Comparison of ENCODE assay signal across 9 cellular contexts in the genomic region with DNA sequence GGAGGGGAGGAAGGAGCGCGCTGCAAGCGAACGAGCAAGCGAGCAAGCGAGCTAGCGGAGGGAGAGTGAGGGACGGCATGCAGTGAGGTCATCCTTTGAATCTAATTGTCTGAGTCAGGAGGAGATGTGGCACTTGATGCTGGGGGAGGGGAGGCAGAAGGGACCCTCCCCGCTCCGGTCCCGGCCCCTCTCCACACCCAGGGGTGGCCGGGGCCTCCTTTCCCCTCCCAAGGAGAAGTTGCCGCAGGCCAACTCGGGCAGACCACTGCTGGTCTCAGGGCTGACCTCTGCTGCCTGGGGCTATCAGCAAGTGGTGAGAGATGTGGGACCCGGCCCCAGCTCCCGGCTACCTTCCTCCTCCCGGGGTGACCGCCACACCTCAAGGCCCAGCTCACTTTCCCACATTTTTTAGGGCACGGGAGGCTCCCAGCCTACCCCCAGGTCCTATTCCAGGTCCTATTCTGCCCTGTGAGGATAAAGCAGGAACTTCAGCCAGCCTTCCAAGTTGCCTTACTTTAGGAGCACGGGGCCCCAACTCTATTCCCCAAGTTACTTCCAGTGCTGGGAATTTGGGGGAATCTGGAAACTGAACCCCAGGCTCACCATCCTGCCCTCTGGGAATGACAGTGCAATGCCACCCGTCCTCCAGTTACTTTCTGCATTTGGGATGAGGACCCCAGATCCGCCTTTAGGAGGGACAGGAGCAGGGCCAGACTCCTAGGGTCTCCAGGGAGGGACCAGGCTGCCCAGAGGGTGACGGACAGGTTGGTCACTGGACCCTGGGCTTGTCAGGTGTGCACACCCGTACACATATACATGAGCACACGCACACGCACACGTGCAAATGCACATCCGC. TPM values are rescaled to one million over a fixed set of nuclear protein-coding genes. Genes with fewer than 3 reads are reported as not detected.
DNase-seq lines count a peak whose midpoint lies in the region; ATAC-seq, FAIRE-seq and TF ChIP-seq lines count a peak whose summit lies in the region.
"Had no signal": no experiment of that assay in that cellular context is flagged by ENCODE, and none has a peak within 500 bp of the region (broad histone marks: within the 10 kb centered on the region; RNA-seq: fewer than 3 reads in every experiment).

No MANE protein-coding gene starts in this region.

- no peak overlapping the region for H3K56ac ChIP-seq in H1 (replicated peaks; ENCODE audit: insufficient read length, low read depth, low read length)

- H2BK12ac ChIP-seq in H1 (ENCODE audit: low read depth, low read length): peak overlapping the region; percentile 96; the same call in 1 of the 2 replicates

- H3K4me2 ChIP-seq in H1 (ENCODE audit: insufficient read depth in 1 of 2, low read depth in 2 of 2, low read length in 2 of 2): peak overlapping the region; percentile 84

- H3K36me3 Mint-ChIP-seq in naive B cell: no peaks in the 10 kb centered on the region
- no peaks in the 10 kb centered on the region for H3K36me3 Mint-ChIP-seq in T-helper 2 cell treated with Interferon-gamma antibody and Interleukin-4, amounts not matched to agents 5 μg/mL and 100 μg/mL, for 36 hours (ENCODE audit: low read depth)

- no peak overlapping the region for H4K91ac ChIP-seq in H1 (replicated peaks; ENCODE audit: insufficient read length, low read length)

- H2BK15ac ChIP-seq in H1 (ENCODE audit: low read length): peak overlapping the region; percentile 88; the same call in 1 of the 2 replicates

- peak overlapping the region; percentile 33 for H3K4ac ChIP-seq in H1 (replicated peaks; ENCODE audit: insufficient read length, low read depth, low read length)

- H3K36me3 ChIP-seq in H1 (ENCODE audit: control insufficient read depth in 2 of 4, insufficient read depth in 4 of 4, low read length in 3 of 4) (no peaks in the 10 kb centered on the region), gastroesophageal sphincter (no peaks in the 10 kb centered on the region)

- peak overlapping the region; percentile 71; the same call in 1 of the 2 replicates for H3K18ac ChIP-seq in H1 (ENCODE audit: extremely low read depth, low read length)

- H3K27ac Mint-ChIP-seq in naive B cell: no peak overlapping the region
- no peak overlapping the region for H3K27ac Mint-ChIP-seq in T-helper 2 cell treated with Interferon-gamma antibody and Interleukin-4, amounts not matched to agents 5 μg/mL and 100 μg/mL, for 36 hours

- no peaks in the 10 kb centered on the region for H3K9me3 Mint-ChIP-seq in naive B cell
- no peaks in the 10 kb centered on the region for H3K9me3 Mint-ChIP-seq in T-helper 2 cell treated with Interferon-gamma antibody and Interleukin-4, amounts not matched to agents 5 μg/mL and 100 μg/mL, for 36 hours

- no peak overlapping the region for H2AK5ac ChIP-seq in H1 (ENCODE audit: low read depth, low read length)

- peaks cover 19% of the 10 kb centered on the region; the same call in 1 of the 2 replicates for H3K23me2 ChIP-seq in H1 (ENCODE audit: low read depth, low read length)

- H3K4me3 ChIP-seq in NB4 (ENCODE audit: low read depth, low read length) (no peak overlapping the region), H1 (ENCODE audit: extremely low read depth in 1 of 4, insufficient read depth in 2 of 4, low read depth in 3 of 4, low read length in 4 of 4) (peak overlapping the region; percentile 24 to 55 (median 44)), gastroesophageal sphincter (peak overlapping the region in 1 of 2 donors; percentile 45)

- no peak overlapping the region for H4K5ac ChIP-seq in H1 (ENCODE audit: insufficient read length, low read depth, low read length)

- peaks cover 8 to 18% (median 8%) of the 10 kb centered on the region in 3 donors for H3K4me1 Mint-ChIP-seq in naive B cell
- H3K4me1 Mint-ChIP-seq in T-helper 2 cell treated with Interferon-gamma antibody and Interleukin-4, amounts not matched to agents 5 μg/mL and 100 μg/mL, for 36 hours (ENCODE audit: low read depth): peaks cover 5% of the 10 kb centered on the region

- ATAC-seq in naive B cell (ENCODE audit: low read depth in 2 of 2) (peak in 1 of 2 donors; percentile 37), gastroesophageal sphincter (no peak)

- no peak for FAIRE-seq in H1 (lab: Jason Lieb, UNC)

- H3K27me3 ChIP-seq in H1 (replicated peaks in 1 of 4; ENCODE audit: control insufficient read depth in 3 of 4, extremely low read depth in 1 of 4, insufficient read depth in 3 of 4, low read length in 3 of 4) (peaks cover 21 to 81% (median 64%) of the 10 kb centered on the region in 4 experiments), gastroesophageal sphincter (peaks cover 82% of the 10 kb centered on the region)

- TF ChIP-seq EP300 in H1 (IDR thresholded peaks at IDR 0.05; ENCODE audit: borderline replicate concordance in 1 of 2, low read depth in 2 of 2, low read length in 2 of 2): no peak
- no peak for TF ChIP-seq EP300 in gastroesophageal sphincter (IDR thresholded peaks at IDR 0.05)

- H3K27ac ChIP-seq in H1 (ENCODE audit: low read depth, low read length): no peak overlapping the region
- H3K27ac ChIP-seq in gastroesophageal sphincter: peak overlapping the region in 2 of 4 donors; percentile 35 to 41

- H3K27me3 Mint-ChIP-seq in naive B cell: peaks cover 58 to 95% (median 93%) of the 10 kb centered on the region in 3 donors
- H3K27me3 Mint-ChIP-seq in T-helper 2 cell treated with Interferon-gamma antibody and Interleukin-4, amounts not matched to agents 5 μg/mL and 100 μg/mL, for 36 hours (ENCODE audit: low read depth): peaks cover 63% of the 10 kb centered on the region

- TF ChIP-seq POLR2A in NB4 (IDR thresholded peaks at IDR 0.05; ENCODE audit: extremely low read depth, insufficient read length): no peak
- no peak for TF ChIP-seq POLR2A in H1 (IDR thresholded peaks at IDR 0.05; ENCODE audit: control extremely low read depth in 1 of 2, low read depth in 2 of 2, low read length in 2 of 2)
- no peak for TF ChIP-seq POLR2A in gastroesophageal sphincter (IDR thresholded peaks at IDR 0.05)

- TF ChIP-seq RAD21 in H1 (IDR thresholded peaks at IDR 0.05 in 1 of 2, conservative IDR thresholded peaks at IDR 0.05 in 1 of 2; ENCODE audit: low read depth in 2 of 2, low read length in 2 of 2): no peak

- peaks cover 0 to 5% of the 10 kb centered on the region in 2 experiments for H4K20me1 ChIP-seq in H1 (replicated peaks in 1 of 2; ENCODE audit: control insufficient read depth in 1 of 2, insufficient read depth in 2 of 2, low read length in 2 of 2)

- H3K4me1 ChIP-seq in H1 (replicated peaks in 1 of 4; ENCODE audit: control insufficient read depth in 3 of 4, insufficient read depth in 4 of 4, low read length in 3 of 4) (peaks cover 12 to 45% (median 30%) of the 10 kb centered on the region in 4 experiments), gastroesophageal sphincter (peaks cover 0 to 24% (median 0%) of the 10 kb centered on the region in 3 donors)

- 7% methylated on average over 20 of the region's 28 CpGs; no CpG with 5 or more reads in 1 of the 2 experiments for WGBS in H1 (ENCODE audit: extremely low coverage in 1 of 2, insufficient coverage in 1 of 2, insufficient read length in 1 of 2, insufficient replicate concordance in 2 of 2, low coverage in 1 of 2, low lambda C conversion rate in 2 of 2, missing lambda C conversion rate in 1 of 2), 2 experiments
- WGBS in gastroesophageal sphincter (ENCODE audit: low coverage in 1 of 2), 2 donors: 10 to 30% methylated on average over 6 of the region's 28 CpGs

- no peaks in the 10 kb centered on the region for H3K79me1 ChIP-seq in H1 (ENCODE audit: low read depth, low read length)

- H4K8ac ChIP-seq in H1 (ENCODE audit: extremely low read depth, insufficient read depth, low read length): no peak overlapping the region

- no peaks in the 10 kb centered on the region for H3K79me2 ChIP-seq in H1 (ENCODE audit: control insufficient read depth in 1 of 2, insufficient read depth in 2 of 2, low read length in 2 of 2)

- peak overlapping the region; percentile 69 for H2BK120ac ChIP-seq in H1 (replicated peaks; ENCODE audit: low read depth, low read length)

- no peak overlapping the region for H3K14ac ChIP-seq in H1 (ENCODE audit: insufficient read length)

- no peak for TF ChIP-seq CTCF in NB4 (IDR thresholded peaks at IDR 0.05; ENCODE audit: low read depth, low read length)
- peak in 1 of 3 experiments; percentile 6; a peak in 1 of 4 replicates for TF ChIP-seq CTCF in H1 (IDR thresholded peaks at IDR 0.05; ENCODE audit: control extremely low read depth in 1 of 3, insufficient read depth in 1 of 3, low read depth in 1 of 3, low read length in 3 of 3)
- TF ChIP-seq CTCF in gastroesophageal sphincter (IDR thresholded peaks at IDR 0.05): no peak

- H3K23ac ChIP-seq in H1 (ENCODE audit: insufficient read length): no peak overlapping the region

- no peak overlapping the region; the same call in 1 of the 2 replicates for H2AFZ ChIP-seq in H1 (ENCODE audit: low read length)

- CTCF ChIA-PET in H1 (lab: Charles Lee; ENCODE audit: partially characterized antibody): interaction anchor here (0.7 to 13.8 kb wide), 14 partner anchors 9 to 97 kb away, joined by 3 to 241 read pairs (median 4); a partner anchor contains a TSS

- H3K9ac ChIP-seq in H1 (replicated peaks in 1 of 4; ENCODE audit: extremely low read depth in 1 of 4, low read depth in 3 of 4, low read length in 3 of 4): no peak overlapping the region

- peak overlapping the region in 5 of 8 donors; percentile 30 to 53 (median 43) for H3K4me3 Mint-ChIP-seq in naive B cell
- H3K4me3 Mint-ChIP-seq in T-helper 2 cell treated with Interferon-gamma antibody and Interleukin-4, amounts not matched to agents 5 μg/mL and 100 μg/mL, for 36 hours: no peak overlapping the region

- no peaks in the 10 kb centered on the region for H3K9me3 ChIP-seq in H1 (ENCODE audit: insufficient read depth in 2 of 2, low read depth in 1 of 2, low read length in 1 of 2)
- no peaks in the 10 kb centered on the region for H3K9me3 ChIP-seq in gastroesophageal sphincter

- 0 out of 2 replicates have a peak overlapping the region, but pooled peaks have one; percentile 48 for H2BK20ac ChIP-seq in H1 (ENCODE audit: low read length)

- POLR2A ChIA-PET in H1 (lab: Charles Lee; ENCODE audit: partially characterized antibody): interaction anchor here (1.0 to 5.6 kb wide), 8 partner anchors 10 to 59 kb away, joined by 3 to 36 read pairs (median 4); a partner anchor contains a TSS

- peak overlapping the region; percentile 60; the same call in 1 of the 2 replicates for H2BK5ac ChIP-seq in H1 (ENCODE audit: low read depth, low read length)

- DNase-seq in AG08396 (ENCODE audit: low spot score) (peak; percentile 74), NB4 (ENCODE audit: low read depth) (peak; percentile 46), H1 (ENCODE audit: low read depth in 1 of 2, low spot score in 2 of 2) (peak in 1 of 2 experiments; percentile 74), naive B cell (no peak), OCI-M1 (lab: John Stamatoyannopoulos, UW) (no peak)
- no peak for DNase-seq in stimulated activated CD4-positive, alpha-beta T cell treated with anti-CD3 and anti-CD28 coated beads, Interleukin-4, amount 100 ng/mL, for 1 hour
- no peak for DNase-seq in T-helper 2 cell treated with Interferon-gamma antibody and Interleukin-4, amounts not matched to agents 5 μg/mL and 100 μg/mL, for 36 hours (ENCODE audit: low spot score)

RNA-seq across cellular contexts. Expression of a gene that starts 11.1 kb away (rescaled TPM):
- 1.2 and 1.5 TPM in 2 replicates for total RNA-seq in H1 (2021; fragmentation: NEBNext Ultra II Directional; extraction: Animal tissue kit (Norgen Biotek cat#: 25700))
- polyA plus RNA-seq in H1 (2011; rRNA removed) (4.2 and 5.4 TPM in 2 replicates), naive B cell (ENCODE audit: low read depth in 6 of 6) (not detected)
- 1.8 TPM for polyA plus RNA-seq in H1 (2011; cell fraction: cytosol; rRNA removed)
- 2.7 TPM for polyA plus RNA-seq in H1 (2011; cell fraction: nucleus; rRNA removed)
- polyA plus RNA-seq in H1 (2012, experiment 1 of 2): 1.1 to 3.0 TPM (median 1.6 TPM) in 4 replicates
- 1.2 TPM for polyA plus RNA-seq in H1 (2012, experiment 2 of 2)
- 1.5 TPM for polyA plus RNA-seq in H1 (2013, experiment 1 of 2)
- polyA plus RNA-seq in H1 (2013, experiment 2 of 2): 1.6 TPM
- 0.90 and 1.2 TPM in 2 replicates for polyA minus RNA-seq in H1 (2011; rRNA and poly(A)+ RNA removed)
- 1.1 TPM for polyA minus RNA-seq in H1 (2011; cell fraction: cytosol; rRNA and poly(A)+ RNA removed)
- polyA minus RNA-seq in H1 (2011; cell fraction: nucleus; rRNA and poly(A)+ RNA removed): 0.30 TPM
- total RNA-seq in gastroesophageal sphincter: 10 to 100 TPM in 1 of 4 donors, 1 to 10 TPM in 1, under 1 TPM in 2; 0.47 to 11.6 (median 1.6) TPM
- total RNA-seq: HT1080 had no signal

RNA-seq across cellular contexts. Expression of a gene that starts 33.4 kb away (rescaled TPM):
- 21.6 and 25.6 TPM in 2 replicates for total RNA-seq in H1 (2021; fragmentation: NEBNext Ultra II Directional; extraction: Animal tissue kit (Norgen Biotek cat#: 25700))
- 75.0 and 82.3 TPM in 2 replicates for polyA plus RNA-seq in H1 (2011; rRNA removed)
- polyA plus RNA-seq in H1 (2011; cell fraction: cytosol; rRNA removed): 52.2 TPM
- polyA plus RNA-seq in H1 (2011; cell fraction: nucleus; rRNA removed): 44.1 TPM
- 34.0 to 45.6 TPM (median 39.2 TPM) in 4 replicates for polyA plus RNA-seq in H1 (2012, experiment 1 of 2)
- polyA plus RNA-seq in H1 (2012, experiment 2 of 2): 62.5 TPM
- 34.6 TPM for polyA plus RNA-seq in H1 (2013, experiment 1 of 2)
- polyA plus RNA-seq in H1 (2013, experiment 2 of 2): 35.3 TPM
- polyA minus RNA-seq in H1 (2011; rRNA and poly(A)+ RNA removed): 8.6 and 14.4 TPM in 2 replicates
- polyA minus RNA-seq in H1 (2011; cell fraction: cytosol; rRNA and poly(A)+ RNA removed): 16.2 TPM
- polyA minus RNA-seq in H1 (2011; cell fraction: nucleus; rRNA and poly(A)+ RNA removed): 12.0 TPM
- polyA plus RNA-seq in naive B cell (ENCODE audit: low read depth in 6 of 6): 10 to 100 TPM; 25.1 to 50.6 (median 43.7) TPM
- total RNA-seq in gastroesophageal sphincter: 10 to 100 TPM; 16.6 to 29.4 (median 21.2) TPM

RNA-seq across cellular contexts. Expression of a gene that starts 41.8 kb away (rescaled TPM):
- total RNA-seq in H1 (2021; fragmentation: NEBNext Ultra II Directional; extraction: Animal tissue kit (Norgen Biotek cat#: 25700)): 23.4 and 25.6 TPM in 2 replicates
- polyA plus RNA-seq in H1 (2011; rRNA removed) (37.8 and 39.2 TPM in 2 replicates), naive B cell (ENCODE audit: low read depth in 6 of 6) (100 to 1,000 TPM in 3 of 6 donors, 10 to 100 TPM in 3; 83.5 to 118 (median 103) TPM)
- polyA plus RNA-seq in H1 (2011; cell fraction: cytosol; rRNA removed): 36.2 TPM
- 28.6 TPM for polyA plus RNA-seq in H1 (2011; cell fraction: nucleus; rRNA removed)
- 31.7 to 38.2 TPM (median 34.4 TPM) in 4 replicates for polyA plus RNA-seq in H1 (2012, experiment 1 of 2)
- 67.1 TPM for polyA plus RNA-seq in H1 (2012, experiment 2 of 2)
- polyA plus RNA-seq in H1 (2013, experiment 1 of 2): 21.3 TPM
- polyA plus RNA-seq in H1 (2013, experiment 2 of 2): 22.3 TPM
- 25.2 and 26.6 TPM in 2 replicates for polyA minus RNA-seq in H1 (2011; rRNA and poly(A)+ RNA removed)
- polyA minus RNA-seq in H1 (2011; cell fraction: cytosol; rRNA and poly(A)+ RNA removed): 7.0 TPM
- 12.9 TPM for polyA minus RNA-seq in H1 (2011; cell fraction: nucleus; rRNA and poly(A)+ RNA removed)
- 100 to 1,000 TPM in 2 of 4 donors, 10 to 100 TPM in 2; 80.5 to 136 (median 98.7) TPM for total RNA-seq in gastroesophageal sphincter

RNA-seq across cellular contexts. Expression of a gene that starts 50.4 kb away (rescaled TPM):
- total RNA-seq in H1 (2021; fragmentation: NEBNext Ultra II Directional; extraction: Animal tissue kit (Norgen Biotek cat#: 25700)): not detected in 2 replicates
- polyA plus RNA-seq in H1 (2011; rRNA removed) (0.08 and 0.25 TPM in 2 replicates), naive B cell (ENCODE audit: low read depth in 6 of 6) (not detected)
- 0.12 TPM for polyA plus RNA-seq in H1 (2011; cell fraction: cytosol; rRNA removed)
- 0.33 TPM for polyA plus RNA-seq in H1 (2011; cell fraction: nucleus; rRNA removed)
- polyA plus RNA-seq in H1 (2012, experiment 1 of 2): 0.11 to 0.29 TPM in 2 of 4 replicates, not detected in the others
- not detected for polyA plus RNA-seq in H1 (2012, experiment 2 of 2)
- 0.04 TPM for polyA plus RNA-seq in H1 (2013, experiment 1 of 2)
- 0.04 TPM for polyA plus RNA-seq in H1 (2013, experiment 2 of 2)
- not detected in 2 replicates for polyA minus RNA-seq in H1 (2011; rRNA and poly(A)+ RNA removed)
- not detected for polyA minus RNA-seq in H1 (2011; cell fraction: cytosol; rRNA and poly(A)+ RNA removed)
- polyA minus RNA-seq in H1 (2011; cell fraction: nucleus; rRNA and poly(A)+ RNA removed): not detected
- total RNA-seq in gastroesophageal sphincter: not detected
- total RNA-seq: HT1080 had no signal

RNA-seq across cellular contexts. Expression of a gene that starts 55.7 kb away (rescaled TPM):
- 12.2 and 14.1 TPM in 2 replicates for total RNA-seq in H1 (2021; fragmentation: NEBNext Ultra II Directional; extraction: Animal tissue kit (Norgen Biotek cat#: 25700))
- 49.4 and 60.4 TPM in 2 replicates for polyA plus RNA-seq in H1 (2011; rRNA removed)
- 29.2 TPM for polyA plus RNA-seq in H1 (2011; cell fraction: cytosol; rRNA removed)
- polyA plus RNA-seq in H1 (2011; cell fraction: nucleus; rRNA removed): 23.2 TPM
- polyA plus RNA-seq in H1 (2012, experiment 1 of 2): 9.7 to 24.6 TPM (median 19.1 TPM) in 4 replicates
- polyA plus RNA-seq in H1 (2012, experiment 2 of 2): 20.1 TPM
- polyA plus RNA-seq in H1 (2013, experiment 1 of 2): 15.4 TPM
- polyA plus RNA-seq in H1 (2013, experiment 2 of 2): 15.5 TPM
- polyA minus RNA-seq in H1 (2011; rRNA and poly(A)+ RNA removed): 3.8 and 8.2 TPM in 2 replicates
- 6.1 TPM for polyA minus RNA-seq in H1 (2011; cell fraction: cytosol; rRNA and poly(A)+ RNA removed)
- 7.1 TPM for polyA minus RNA-seq in H1 (2011; cell fraction: nucleus; rRNA and poly(A)+ RNA removed)
- polyA plus RNA-seq in naive B cell (ENCODE audit: low read depth in 6 of 6): not detected
- total RNA-seq in gastroesophageal sphincter: 1 to 10 TPM in 1 of 4 donors, under 1 TPM in 2, not detected in 1; 0.30 to 1.1 (median 0.31) TPM

Comparison
In these comparisons a context has a peak if more than half of its experiments do, and no peak if none do; other contexts are left out.
1. DNase-seq: peak in AG08396 (single experiment) and NB4 (single experiment); none in naive B cell (single experiment), OCI-M1 (single experiment), stimulated activated CD4-positive, alpha-beta T cell treated with anti-CD3 and anti-CD28 coated beads, Interleukin-4, amount 100 ng/mL, for 1 hour (single experiment) and T-helper 2 cell treated with Interferon-gamma antibody and Interleukin-4, amounts not matched to agents 5 μg/mL and 100 μg/mL, for 36 hours (single experiment).